Comparison of ENCODE assay signal across 14 cellular contexts in the genomic region with DNA sequence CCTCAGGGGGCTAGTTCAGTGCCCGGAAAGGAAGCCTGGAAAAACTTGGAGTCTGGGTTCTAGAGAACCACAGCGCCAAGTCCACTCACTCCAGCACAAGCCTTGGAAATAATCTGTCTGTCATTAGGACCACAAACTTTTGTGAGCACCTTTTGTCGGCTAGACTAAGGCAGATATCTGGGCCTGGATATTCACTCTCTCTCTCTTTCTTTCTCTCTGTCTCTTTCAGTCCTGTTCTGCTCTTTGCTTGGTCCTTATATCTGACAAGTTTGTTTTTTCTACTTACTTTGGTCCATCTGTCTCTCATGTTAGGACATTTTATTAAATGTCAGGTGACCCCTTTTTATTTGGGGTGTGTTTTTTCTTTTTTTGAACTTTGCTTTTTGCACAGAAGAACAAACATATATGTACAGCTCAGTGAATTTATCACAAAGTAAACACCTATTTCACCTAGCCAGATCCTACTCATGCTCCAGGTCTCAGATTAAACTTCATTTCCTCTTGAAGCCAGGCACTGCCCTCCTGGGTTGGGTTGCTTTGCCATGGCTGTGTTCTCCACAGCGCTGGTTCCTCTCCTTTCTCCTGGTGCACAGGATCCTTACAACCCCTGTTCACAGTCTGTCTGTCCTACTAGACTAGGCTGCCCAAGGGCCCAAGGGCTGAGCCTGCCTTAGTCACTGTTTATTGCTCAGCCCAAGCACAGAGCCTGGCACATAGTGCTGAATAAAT. TPM values are rescaled to one million over a fixed set of nuclear protein-coding genes. Genes with fewer than 3 reads are reported as not detected.
DNase-seq lines count a peak whose midpoint lies in the region; ATAC-seq, FAIRE-seq and TF ChIP-seq lines count a peak whose summit lies in the region.
"Had no signal": no experiment of that assay in that cellular context is flagged by ENCODE, and none has a peak within 500 bp of the region (broad histone marks: within the 10 kb centered on the region; RNA-seq: fewer than 3 reads in every experiment).

No MANE protein-coding gene starts in this region.

- H3K36me3 ChIP-seq in colonic mucosa (no peaks in the 10 kb centered on the region), right lobe of liver (no peaks in the 10 kb centered on the region), spleen (peaks cover 0 to 62% (median 16%) of the 10 kb centered on the region in 6 donors)

- TF ChIP-seq POLR2A in right lobe of liver (IDR thresholded peaks at IDR 0.05) (no peak), spleen (IDR thresholded peaks at IDR 0.05) (no peak)

- H3K27me3 ChIP-seq in colonic mucosa (no peaks in the 10 kb centered on the region), right lobe of liver (no peaks in the 10 kb centered on the region), spleen (replicated peaks in 1 of 7) (no peaks in the 10 kb centered on the region)

- FAIRE-seq in GM19239 (lab: Jason Lieb, UNC), result peak; percentile 26
- FAIRE-seq: H1 had no signal

- WGBS in right lobe of liver (ENCODE audit: insufficient coverage, low coverage, low lambda C conversion rate, missing lambda C conversion rate), result 53% methylated on average over 2 of the region's 4 CpGs
- 87 to 95% (median 90%) methylated on average over 4 of the region's 4 CpGs for WGBS in spleen, 5 donors

- H3K4me3 ChIP-seq in colonic mucosa (no peak overlapping the region), right lobe of liver (no peak overlapping the region), spleen (no peak overlapping the region)

- H3K9ac ChIP-seq in colonic mucosa (ENCODE audit: low read depth in 2 of 2, low read length in 2 of 2), result no peak overlapping the region

- H3K4me1 ChIP-seq in colonic mucosa (peaks cover 9% of the 10 kb centered on the region), right lobe of liver (peaks cover 0 to 24% (median 3%) of the 10 kb centered on the region in 4 donors), spleen (peaks cover 5 to 42% (median 23%) of the 10 kb centered on the region in 6 donors)

- ATAC-seq in right lobe of liver, result peak; percentile 62 to 86 (median 76)

- no peak for DNase-seq in GM19239 (ENCODE audit: insufficient read length, low spot score)
- DNase-seq in colonic mucosa, result peak; percentile 70
- DNase-seq in right lobe of liver, result no peak
- no peak for DNase-seq in spleen
- DNase-seq in inferior parietal cortex (ENCODE audit: extremely low spot score), result no peak
- DNase-seq in NCI-H524 (lab: John Stamatoyannopoulos, UW), result no peak
- DNase-seq in hepatic stellate cell (ENCODE audit: low spot score), result no peak
- DNase-seq: CD4-positive, alpha-beta memory T cell; Karpas-422; NCI-H1930; NCI-H2171 treated with DMSO at 0.1 percent for 48 hours; NCI-H510A had no signal

- no peak for TF ChIP-seq CTCF in colonic mucosa (IDR thresholded peaks at IDR 0.05)
- no peak for TF ChIP-seq CTCF in right lobe of liver (IDR thresholded peaks at IDR 0.05)
- no peak for TF ChIP-seq CTCF in spleen (IDR thresholded peaks at IDR 0.05 in 8 of 11, conservative IDR thresholded peaks at IDR 0.05 in 3 of 11)

- H3K27ac ChIP-seq in colonic mucosa, result peak overlapping the region; percentile 82
- H3K27ac ChIP-seq in right lobe of liver, result peak overlapping the region; percentile 2 to 20 (median 14)
- H3K27ac ChIP-seq in spleen, result peak overlapping the region; percentile 14 to 83 (median 78)

- intact Hi-C loops in colonic mucosa (cut with DNase I) (no loop called here), right lobe of liver (cut with DNase I) (no loop called here), spleen (cut with DNase I; ENCODE audit: low total_unique reads) (no loop called here)

- no peaks in the 10 kb centered on the region for H3K9me3 ChIP-seq in colonic mucosa
- H3K9me3 ChIP-seq in right lobe of liver, result no peaks in the 10 kb centered on the region
- H3K9me3 ChIP-seq in spleen, result no peaks in the 10 kb centered on the region

RNA-seq across cellular contexts. Expression of gene TCEANC2, which starts 40.8 kb away (rescaled TPM):
- 1 to 10 TPM; 4.4 to 5.9 TPM for total RNA-seq in colonic mucosa
- total RNA-seq in right lobe of liver, result 1 to 10 TPM; 1.2 to 2.9 (median 1.8) TPM
- total RNA-seq in spleen, result 10 to 100 TPM in 2 of 7 donors, 1 to 10 TPM in 5; 4.9 to 12.7 (median 6.8) TPM
- 1 to 10 TPM; 1.9 to 2.7 (median 2.7) TPM for polyA plus RNA-seq in spleen

RNA-seq across cellular contexts. Expression of gene TMEM59, which starts 41.2 kb away (rescaled TPM):
- total RNA-seq in colonic mucosa, result 100 to 1,000 TPM; 470 to 887 TPM
- total RNA-seq in right lobe of liver, result 100 to 1,000 TPM; 133 to 379 (median 280) TPM
- 100 to 1,000 TPM; 215 to 295 (median 231) TPM for total RNA-seq in spleen
- polyA plus RNA-seq in spleen, result 100 to 1,000 TPM in 2 of 3 donors, 10 to 100 TPM in 1; 73.1 to 119 (median 111) TPM

RNA-seq across cellular contexts. Expression of gene CDCP2, which starts 58.6 kb away (rescaled TPM):
- total RNA-seq in colonic mucosa (under 1 TPM in 1 of 2 donors, not detected in 1; 0.10 TPM), right lobe of liver (not detected), spleen (1 to 10 TPM in 2 of 7 donors, under 1 TPM in 5; 0.23 to 1.6 (median 0.85) TPM)
- polyA plus RNA-seq in spleen, result not detected
- total RNA-seq: Daoy, H1 had no signal
- polyA plus RNA-seq: CD4-positive, alpha-beta memory T cell; H1 had no signal

Comparison
In these comparisons a context has a peak if more than half of its experiments do, and no peak if none do; other contexts are left out.
1. H3K27ac ChIP-seq: peak in every context shown above with its lines; median percentile 82 in colonic mucosa; 78 in spleen; 14 in right lobe of liver.